ENCODE assay signal across 7 cellular contexts in the genomic region with DNA sequence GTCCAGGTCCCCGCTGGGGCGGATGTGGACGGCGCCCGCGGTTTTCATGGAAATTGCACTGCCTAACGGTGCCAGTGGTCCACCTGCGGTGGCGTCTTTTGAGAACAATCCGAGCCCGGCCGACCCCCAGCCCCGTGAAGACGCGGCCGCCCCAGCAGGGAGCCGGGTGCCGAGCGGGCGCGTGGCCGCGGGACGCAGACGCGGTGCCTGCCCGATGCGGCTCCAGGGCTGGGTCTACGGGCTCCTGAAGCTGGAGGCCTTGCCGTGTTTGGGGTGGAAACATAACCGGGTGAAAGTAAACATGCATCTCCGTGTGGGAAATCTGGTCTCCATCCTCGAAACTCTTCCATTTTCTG. TPM values are rescaled to one million over a fixed set of nuclear protein-coding genes. Genes with fewer than 3 reads are reported as not detected.
A peak's percentile ranks its signal among the peaks of the same experiment; 100 is the strongest.
DNase-seq lines count a peak whose midpoint lies in the region; ATAC-seq and TF ChIP-seq lines count a peak whose summit lies in the region.

No MANE protein-coding gene starts in this region.

- no peak for TF ChIP-seq EP300 in transverse colon (IDR thresholded peaks at IDR 0.05; ENCODE audit: low read depth)

- DNase-seq in GM12864 (ENCODE audit: low read depth) (no peak), NB4 (ENCODE audit: low read depth) (peak; percentile 68), lower lobe of right lung (peak; percentile 62), transverse colon (no peak)
- peak; percentile 23 for DNase-seq in central memory CD4-positive, alpha-beta T cell

- H3K27me3 ChIP-seq in lower lobe of right lung (ENCODE audit: low read depth) (no peaks in the 10 kb centered on the region), transverse colon (no peaks in the 10 kb centered on the region)

- H3K36me3 ChIP-seq in lower lobe of right lung (no peaks in the 10 kb centered on the region), transverse colon (no peaks in the 10 kb centered on the region)

- 0% methylated on average over 7 of the region's 33 CpGs; no CpG with 5 or more reads in 1 of the 2 donors for WGBS in transverse colon (ENCODE audit: low coverage in 1 of 2), 2 donors

- H3K9me3 ChIP-seq in lower lobe of right lung (no peaks in the 10 kb centered on the region), transverse colon (no peaks in the 10 kb centered on the region)

- in situ Hi-C loops in transverse colon (cut with MboI; ENCODE audit: low pct_ligation_motif_present in 1 of 4, low pct_unique_long_range_greater_than_20kb in 1 of 4, low sequenced_read_pairs in 3 of 4): no loop called here

- TF ChIP-seq POLR2A in NB4 (IDR thresholded peaks at IDR 0.05; ENCODE audit: extremely low read depth, insufficient read length): no peak
- TF ChIP-seq POLR2A in transverse colon (IDR thresholded peaks at IDR 0.05): no peak

- H3K4me3 ChIP-seq in GM12864 (ENCODE audit: low read depth, low read length) (peak overlapping the region; percentile 76), NB4 (ENCODE audit: low read depth, low read length) (peak overlapping the region; percentile 92), lower lobe of right lung (peak overlapping the region; percentile 77), transverse colon (peak overlapping the region; percentile 60 to 88 (median 84))

- peaks cover 24% of the 10 kb centered on the region for H3K4me1 ChIP-seq in lower lobe of right lung
- H3K4me1 ChIP-seq in transverse colon: peaks cover 5 to 56% (median 25%) of the 10 kb centered on the region in 4 donors

- intact Hi-C loops in lower lobe of right lung (cut with DNase I) (no loop called here), transverse colon (cut with DNase I; ENCODE audit: low total_unique reads) (loop anchor here (10.0 kb wide), 1 partner anchor 70 kb away; no protein-coding TSS in a partner anchor)

- ATAC-seq in GM21786 (IDR thresholded peaks at IDR 0.05; ENCODE audit: unreplicated experiment) (peak; percentile 30), lower lobe of right lung (peak; percentile 58 to 60), HG02981 (IDR thresholded peaks at IDR 0.05; ENCODE audit: unreplicated experiment) (no peak)

- TF ChIP-seq CTCF in GM12864 (IDR thresholded peaks at IDR 0.05; ENCODE audit: low read depth, low read length, missing control alignments) (no peak), NB4 (IDR thresholded peaks at IDR 0.05; ENCODE audit: low read depth, low read length) (no peak), lower lobe of right lung (IDR thresholded peaks at IDR 0.05) (no peak), transverse colon (IDR thresholded peaks at IDR 0.05) (no peak)

- H3K27ac ChIP-seq in lower lobe of right lung (peak overlapping the region; percentile 82), transverse colon (peak overlapping the region; percentile 82 to 89 (median 88))

RNA-seq across cellular contexts. Expression of gene INPP4A, which starts 0.5 kb away (rescaled TPM):
- total RNA-seq in lower lobe of right lung (35.6 TPM), transverse colon (10 to 100 TPM; 22.8 to 35.8 (median 25.4) TPM)

Comparison
In these comparisons a context has a peak if more than half of its experiments do, and no peak if none do; other contexts are left out.
1. DNase-seq: peak in NB4 (single experiment), central memory CD4-positive, alpha-beta T cell (single experiment) and lower lobe of right lung (single experiment); none in GM12864 (single experiment) and transverse colon (single experiment).
2. Peak in every context shown above with its lines, with median percentiles within 50 percentile points of each other: H3K4me3 ChIP-seq.